In the genomic region with DNA sequence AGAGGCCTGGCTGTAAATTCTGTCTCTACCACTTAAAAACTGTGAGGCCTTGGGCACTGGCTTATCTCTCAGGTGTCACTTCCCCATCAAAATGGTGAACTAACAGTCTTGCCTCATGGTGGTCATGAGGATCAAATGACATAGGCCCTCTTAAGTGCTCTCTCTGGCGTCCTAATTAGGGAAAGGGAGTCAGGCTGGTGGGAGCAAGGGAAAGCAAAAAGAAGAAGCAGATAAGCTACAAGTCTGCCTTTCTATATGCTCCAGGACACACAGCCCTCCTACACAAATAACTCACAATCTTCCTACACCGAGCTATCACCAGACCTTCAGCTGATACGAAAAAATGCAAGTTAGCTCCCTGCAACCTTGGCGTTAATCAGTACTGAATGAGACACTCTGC, we compare ENCODE assay signal across 1 cellular context.
A peak's percentile ranks its signal among the peaks of the same experiment; 100 is the strongest.
TF ChIP-seq lines count a peak whose summit lies in the region.

No MANE protein-coding gene starts in this region.

TF ChIP-seq in K562, 482 proteins besides CTCF, POLR2A, EP300 and RAD21 (continued from another document):
- TF ChIP-seq, protein P1, sequence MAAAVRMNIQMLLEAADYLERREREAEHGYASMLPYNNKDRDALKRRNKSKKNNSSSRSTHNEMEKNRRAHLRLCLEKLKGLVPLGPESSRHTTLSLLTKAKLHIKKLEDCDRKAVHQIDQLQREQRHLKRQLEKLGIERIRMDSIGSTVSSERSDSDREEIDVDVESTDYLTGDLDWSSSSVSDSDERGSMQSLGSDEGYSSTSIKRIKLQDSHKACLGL (CRISPR knock-in tag; IDR thresholded peaks at IDR 0.05; ENCODE audit: borderline replicate concordance, poor library complexity, severe bottlenecking), result no peak
- TF ChIP-seq ZBTB17 (CRISPR knock-in tag; IDR thresholded peaks at IDR 0.05), result no peak
- TF ChIP-seq, protein P2, sequence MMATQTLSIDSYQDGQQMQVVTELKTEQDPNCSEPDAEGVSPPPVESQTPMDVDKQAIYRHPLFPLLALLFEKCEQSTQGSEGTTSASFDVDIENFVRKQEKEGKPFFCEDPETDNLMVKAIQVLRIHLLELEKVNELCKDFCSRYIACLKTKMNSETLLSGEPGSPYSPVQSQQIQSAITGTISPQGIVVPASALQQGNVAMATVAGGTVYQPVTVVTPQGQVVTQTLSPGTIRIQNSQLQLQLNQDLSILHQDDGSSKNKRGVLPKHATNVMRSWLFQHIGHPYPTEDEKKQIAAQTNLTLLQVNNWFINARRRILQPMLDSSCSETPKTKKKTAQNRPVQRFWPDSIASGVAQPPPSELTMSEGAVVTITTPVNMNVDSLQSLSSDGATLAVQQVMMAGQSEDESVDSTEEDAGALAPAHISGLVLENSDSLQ (IDR thresholded peaks at IDR 0.05), result peak; percentile 44
- TF ChIP-seq, protein P3, sequence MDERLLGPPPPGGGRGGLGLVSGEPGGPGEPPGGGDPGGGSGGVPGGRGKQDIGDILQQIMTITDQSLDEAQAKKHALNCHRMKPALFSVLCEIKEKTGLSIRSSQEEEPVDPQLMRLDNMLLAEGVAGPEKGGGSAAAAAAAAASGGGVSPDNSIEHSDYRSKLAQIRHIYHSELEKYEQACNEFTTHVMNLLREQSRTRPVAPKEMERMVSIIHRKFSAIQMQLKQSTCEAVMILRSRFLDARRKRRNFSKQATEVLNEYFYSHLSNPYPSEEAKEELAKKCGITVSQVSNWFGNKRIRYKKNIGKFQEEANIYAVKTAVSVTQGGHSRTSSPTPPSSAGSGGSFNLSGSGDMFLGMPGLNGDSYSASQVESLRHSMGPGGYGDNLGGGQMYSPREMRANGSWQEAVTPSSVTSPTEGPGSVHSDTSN (CRISPR knock-in tag; IDR thresholded peaks at IDR 0.05; ENCODE audit: low read depth), result no peak
- TF ChIP-seq, protein P3 (tag; conservative IDR thresholded peaks at IDR 0.05; ENCODE audit: low read depth), result peak; percentile 63
- 0 out of 2 replicates have a peak, but pooled peaks have one; percentile 40 for TF ChIP-seq CTBP1 (IDR thresholded peaks at IDR 0.05; ENCODE audit: borderline replicate concordance)
- TF ChIP-seq SMARCA5 (IDR thresholded peaks at IDR 0.05), result no peak
- TF ChIP-seq ZNF23 (CRISPR knock-in tag; IDR thresholded peaks at IDR 0.05), result no peak
- no peak for TF ChIP-seq ZNF134 (CRISPR knock-in tag; conservative IDR thresholded peaks at IDR 0.05)
- TF ChIP-seq CHD4 (IDR thresholded peaks at IDR 0.05; ENCODE audit: insufficient read depth, insufficient replicate concordance, low read depth, low read length, poor library complexity, severe bottlenecking), result no peak
- TF ChIP-seq RNF2 (IDR thresholded peaks at IDR 0.05), result no peak
- TF ChIP-seq ZNF79 (CRISPR knock-in tag; IDR thresholded peaks at IDR 0.05; ENCODE audit: low read depth), result no peak
- TF ChIP-seq L3MBTL2 (IDR thresholded peaks at IDR 0.05), result peak; percentile 67; the same call in 1 of the 2 replicates
- TF ChIP-seq NR2C2 (CRISPR knock-in tag; IDR thresholded peaks at IDR 0.05), result no peak
- 0 out of 2 replicates have a peak, but pooled peaks have one; percentile 17 for TF ChIP-seq NR2C2 (tag; IDR thresholded peaks at IDR 0.05)
- 0 out of 2 replicates have a peak, but pooled peaks have one; percentile 35 for TF ChIP-seq HBP1 (CRISPR knock-in tag; IDR thresholded peaks at IDR 0.05)
- TF ChIP-seq PTBP1 (IDR thresholded peaks at IDR 0.05; ENCODE audit: low read depth, low read length), result no peak
- no peak for TF ChIP-seq ZBTB8A (IDR thresholded peaks at IDR 0.05; ENCODE audit: partially characterized antibody)
- peak; percentile 22; the same call in 1 of the 2 replicates for TF ChIP-seq CBFA2T3 (IDR thresholded peaks at IDR 0.05)
- 0 out of 2 replicates have a peak, but pooled peaks have one; percentile 33 for TF ChIP-seq FOSL1 (tag; conservative IDR thresholded peaks at IDR 0.05)
- no peak for TF ChIP-seq FOXK1 (CRISPR knock-in tag; IDR thresholded peaks at IDR 0.05; ENCODE audit: borderline replicate concordance)
- TF ChIP-seq MEIS2 (IDR thresholded peaks at IDR 0.05; ENCODE audit: partially characterized antibody), result peak; percentile 60
- no peak for TF ChIP-seq FOXP1 (CRISPR knock-in tag; IDR thresholded peaks at IDR 0.05)
- TF ChIP-seq ELF1 (tag; IDR thresholded peaks at IDR 0.05), result 0 out of 2 replicates have a peak, but pooled peaks have one; percentile 9
- TF ChIP-seq TCFL5 (CRISPR knock-in tag; conservative IDR thresholded peaks at IDR 0.05), result no peak
- no peak for TF ChIP-seq CBX8 (IDR thresholded peaks at IDR 0.05; ENCODE audit: borderline replicate concordance, extremely low read depth, low read depth, low read length, poor library complexity, severe bottlenecking)
- TF ChIP-seq, protein P4, sequence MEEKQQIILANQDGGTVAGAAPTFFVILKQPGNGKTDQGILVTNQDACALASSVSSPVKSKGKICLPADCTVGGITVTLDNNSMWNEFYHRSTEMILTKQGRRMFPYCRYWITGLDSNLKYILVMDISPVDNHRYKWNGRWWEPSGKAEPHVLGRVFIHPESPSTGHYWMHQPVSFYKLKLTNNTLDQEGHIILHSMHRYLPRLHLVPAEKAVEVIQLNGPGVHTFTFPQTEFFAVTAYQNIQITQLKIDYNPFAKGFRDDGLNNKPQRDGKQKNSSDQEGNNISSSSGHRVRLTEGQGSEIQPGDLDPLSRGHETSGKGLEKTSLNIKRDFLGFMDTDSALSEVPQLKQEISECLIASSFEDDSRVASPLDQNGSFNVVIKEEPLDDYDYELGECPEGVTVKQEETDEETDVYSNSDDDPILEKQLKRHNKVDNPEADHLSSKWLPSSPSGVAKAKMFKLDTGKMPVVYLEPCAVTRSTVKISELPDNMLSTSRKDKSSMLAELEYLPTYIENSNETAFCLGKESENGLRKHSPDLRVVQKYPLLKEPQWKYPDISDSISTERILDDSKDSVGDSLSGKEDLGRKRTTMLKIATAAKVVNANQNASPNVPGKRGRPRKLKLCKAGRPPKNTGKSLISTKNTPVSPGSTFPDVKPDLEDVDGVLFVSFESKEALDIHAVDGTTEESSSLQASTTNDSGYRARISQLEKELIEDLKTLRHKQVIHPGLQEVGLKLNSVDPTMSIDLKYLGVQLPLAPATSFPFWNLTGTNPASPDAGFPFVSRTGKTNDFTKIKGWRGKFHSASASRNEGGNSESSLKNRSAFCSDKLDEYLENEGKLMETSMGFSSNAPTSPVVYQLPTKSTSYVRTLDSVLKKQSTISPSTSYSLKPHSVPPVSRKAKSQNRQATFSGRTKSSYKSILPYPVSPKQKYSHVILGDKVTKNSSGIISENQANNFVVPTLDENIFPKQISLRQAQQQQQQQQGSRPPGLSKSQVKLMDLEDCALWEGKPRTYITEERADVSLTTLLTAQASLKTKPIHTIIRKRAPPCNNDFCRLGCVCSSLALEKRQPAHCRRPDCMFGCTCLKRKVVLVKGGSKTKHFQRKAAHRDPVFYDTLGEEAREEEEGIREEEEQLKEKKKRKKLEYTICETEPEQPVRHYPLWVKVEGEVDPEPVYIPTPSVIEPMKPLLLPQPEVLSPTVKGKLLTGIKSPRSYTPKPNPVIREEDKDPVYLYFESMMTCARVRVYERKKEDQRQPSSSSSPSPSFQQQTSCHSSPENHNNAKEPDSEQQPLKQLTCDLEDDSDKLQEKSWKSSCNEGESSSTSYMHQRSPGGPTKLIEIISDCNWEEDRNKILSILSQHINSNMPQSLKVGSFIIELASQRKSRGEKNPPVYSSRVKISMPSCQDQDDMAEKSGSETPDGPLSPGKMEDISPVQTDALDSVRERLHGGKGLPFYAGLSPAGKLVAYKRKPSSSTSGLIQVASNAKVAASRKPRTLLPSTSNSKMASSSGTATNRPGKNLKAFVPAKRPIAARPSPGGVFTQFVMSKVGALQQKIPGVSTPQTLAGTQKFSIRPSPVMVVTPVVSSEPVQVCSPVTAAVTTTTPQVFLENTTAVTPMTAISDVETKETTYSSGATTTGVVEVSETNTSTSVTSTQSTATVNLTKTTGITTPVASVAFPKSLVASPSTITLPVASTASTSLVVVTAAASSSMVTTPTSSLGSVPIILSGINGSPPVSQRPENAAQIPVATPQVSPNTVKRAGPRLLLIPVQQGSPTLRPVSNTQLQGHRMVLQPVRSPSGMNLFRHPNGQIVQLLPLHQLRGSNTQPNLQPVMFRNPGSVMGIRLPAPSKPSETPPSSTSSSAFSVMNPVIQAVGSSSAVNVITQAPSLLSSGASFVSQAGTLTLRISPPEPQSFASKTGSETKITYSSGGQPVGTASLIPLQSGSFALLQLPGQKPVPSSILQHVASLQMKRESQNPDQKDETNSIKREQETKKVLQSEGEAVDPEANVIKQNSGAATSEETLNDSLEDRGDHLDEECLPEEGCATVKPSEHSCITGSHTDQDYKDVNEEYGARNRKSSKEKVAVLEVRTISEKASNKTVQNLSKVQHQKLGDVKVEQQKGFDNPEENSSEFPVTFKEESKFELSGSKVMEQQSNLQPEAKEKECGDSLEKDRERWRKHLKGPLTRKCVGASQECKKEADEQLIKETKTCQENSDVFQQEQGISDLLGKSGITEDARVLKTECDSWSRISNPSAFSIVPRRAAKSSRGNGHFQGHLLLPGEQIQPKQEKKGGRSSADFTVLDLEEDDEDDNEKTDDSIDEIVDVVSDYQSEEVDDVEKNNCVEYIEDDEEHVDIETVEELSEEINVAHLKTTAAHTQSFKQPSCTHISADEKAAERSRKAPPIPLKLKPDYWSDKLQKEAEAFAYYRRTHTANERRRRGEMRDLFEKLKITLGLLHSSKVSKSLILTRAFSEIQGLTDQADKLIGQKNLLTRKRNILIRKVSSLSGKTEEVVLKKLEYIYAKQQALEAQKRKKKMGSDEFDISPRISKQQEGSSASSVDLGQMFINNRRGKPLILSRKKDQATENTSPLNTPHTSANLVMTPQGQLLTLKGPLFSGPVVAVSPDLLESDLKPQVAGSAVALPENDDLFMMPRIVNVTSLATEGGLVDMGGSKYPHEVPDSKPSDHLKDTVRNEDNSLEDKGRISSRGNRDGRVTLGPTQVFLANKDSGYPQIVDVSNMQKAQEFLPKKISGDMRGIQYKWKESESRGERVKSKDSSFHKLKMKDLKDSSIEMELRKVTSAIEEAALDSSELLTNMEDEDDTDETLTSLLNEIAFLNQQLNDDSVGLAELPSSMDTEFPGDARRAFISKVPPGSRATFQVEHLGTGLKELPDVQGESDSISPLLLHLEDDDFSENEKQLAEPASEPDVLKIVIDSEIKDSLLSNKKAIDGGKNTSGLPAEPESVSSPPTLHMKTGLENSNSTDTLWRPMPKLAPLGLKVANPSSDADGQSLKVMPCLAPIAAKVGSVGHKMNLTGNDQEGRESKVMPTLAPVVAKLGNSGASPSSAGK (IDR thresholded peaks at IDR 0.05), result peak; percentile 69
